23 cellular contexts compared by ENCODE assay signal in the genomic region with DNA sequence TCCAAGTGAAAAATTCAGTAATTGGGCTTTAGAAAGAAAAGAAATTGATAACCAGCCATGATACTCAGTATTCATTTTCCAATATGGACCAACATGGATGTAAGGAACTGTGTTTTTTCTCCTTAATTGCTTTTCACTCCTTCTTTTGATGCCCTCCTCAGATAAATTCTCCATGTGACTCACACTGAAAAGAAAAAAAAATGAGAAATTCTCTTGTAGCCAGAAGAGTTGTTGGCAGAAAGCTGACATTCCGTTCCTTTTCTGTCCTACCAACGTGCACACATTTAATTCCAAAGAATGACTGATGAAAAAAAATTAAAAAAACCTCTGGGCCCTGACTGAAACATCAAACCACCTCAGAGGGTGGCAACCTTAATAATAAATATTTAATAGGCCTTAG.
DNase-seq lines count a peak whose midpoint lies in the region; ATAC-seq, FAIRE-seq and TF ChIP-seq lines count a peak whose summit lies in the region.
"Had no signal": no experiment of that assay in that cellular context is flagged by ENCODE, and none has a peak within 500 bp of the region (broad histone marks: within the 10 kb centered on the region; RNA-seq: fewer than 3 reads in every experiment).

No MANE protein-coding gene starts in this region.

- FAIRE-seq in GM12891 (lab: Jason Lieb, UNC) = no peak

- TF ChIP-seq POLR2A in GM12891 (IDR thresholded peaks at IDR 0.05; ENCODE audit: low read depth, low read length) = no peak
- TF ChIP-seq POLR2A in gastrocnemius medialis (IDR thresholded peaks at IDR 0.05) = no peak

- intact Hi-C loops in gastrocnemius medialis (cut with DNase I; ENCODE audit: low total_unique reads) = loop anchor here (10.0 kb wide), 1 partner anchor 58 kb away; no protein-coding TSS in a partner anchor

- in situ Hi-C loops in gastrocnemius medialis (cut with MboI; ENCODE audit: low sequenced_read_pairs in 4 of 4) = no loop called here

- H3K4me1 ChIP-seq in thoracic aorta (ENCODE audit: control insufficient read depth in 1 of 2, low read depth in 2 of 2) = peaks cover 9 to 44% of the 10 kb centered on the region in 2 donors
- H3K4me1 ChIP-seq in CD8-positive, alpha-beta memory T cell (ENCODE audit: insufficient read depth, low read length) = no peaks in the 10 kb centered on the region
- no peaks in the 10 kb centered on the region for H3K4me1 ChIP-seq in gastrocnemius medialis
- H3K4me1 ChIP-seq: foreskin keratinocyte, upper lobe of right lung had no signal

- peak overlapping the region; percentile 61 to 72 for H3K27ac ChIP-seq in thoracic aorta
- no peak overlapping the region for H3K27ac ChIP-seq in CD8-positive, alpha-beta memory T cell (ENCODE audit: low read depth, low read length)
- peak overlapping the region in 1 of 4 donors; percentile 14 for H3K27ac ChIP-seq in gastrocnemius medialis
- H3K27ac ChIP-seq: foreskin keratinocyte, upper lobe of right lung had no signal

- DNase-seq in GM04504 (ENCODE audit: low read depth) (peak; percentile 43), astrocyte of the hippocampus (ENCODE audit: low read depth, low spot score) (peak; percentile 73), fibroblast of the conjunctiva (ENCODE audit: low read depth) (peak; percentile 56), thoracic aorta (ENCODE audit: low spot score) (no peak), GM12891 (ENCODE audit: insufficient read length, low spot score) (no peak), gastrocnemius medialis (no peak), activated T-cell treated with anti-CD3 and anti-CD28 coated beads for 4 hours (no peak)
- DNase-seq in CD8-positive, alpha-beta memory T cell = no peak
- DNase-seq: activated CD4-positive, alpha-beta memory T cell treated with anti-CD3 and anti-CD28 coated beads for 36 hours; activated T-cell treated with anti-CD3 and anti-CD28 coated beads, Interleukin-2, amount 50 U/mL, for 4 hours; caudate nucleus; COR-L47; effector CD4-positive, alpha-beta T cell; foreskin keratinocyte; KBM-7; NCI-H1092 treated with DMSO at 0.1 percent for 48 hours; retina; SHP77; stimulated activated CD4-positive, alpha-beta T cell treated with anti-CD3 and anti-CD28 coated beads, Interleukin-15, amount 100 ng/mL, for 24 hours; stimulated activated naive CD4-positive, alpha-beta T cell treated with Interleukin-2 at 50 U/mL for 16 hours; upper lobe of right lung had no signal

- H3K27me3 Mint-ChIP-seq in CD8-positive, alpha-beta memory T cell = peaks cover 0 to 3% of the 10 kb centered on the region in 2 donors
- H3K27me3 Mint-ChIP-seq: activated CD4-positive, alpha-beta memory T cell treated with anti-CD3 and anti-CD28 coated beads for 36 hours had no signal

- H3K27me3 ChIP-seq in thoracic aorta (replicated peaks; ENCODE audit: insufficient read depth) (no peaks in the 10 kb centered on the region), gastrocnemius medialis (no peaks in the 10 kb centered on the region)
- H3K27me3 ChIP-seq in CD8-positive, alpha-beta memory T cell (ENCODE audit: insufficient read depth, low read length, poor library complexity, severe bottlenecking) = no peaks in the 10 kb centered on the region
- H3K27me3 ChIP-seq: foreskin keratinocyte, upper lobe of right lung had no signal

- TF ChIP-seq CTCF in thoracic aorta (IDR thresholded peaks at IDR 0.05) = no peak
- TF ChIP-seq CTCF in gastrocnemius medialis (IDR thresholded peaks at IDR 0.05 in 4 of 5, conservative IDR thresholded peaks at IDR 0.05 in 1 of 5) = no peak

- H3K4me3 Mint-ChIP-seq in CD8-positive, alpha-beta memory T cell = no peak overlapping the region
- H3K4me3 Mint-ChIP-seq: activated CD4-positive, alpha-beta memory T cell treated with anti-CD3 and anti-CD28 coated beads for 36 hours; activated T-cell treated with anti-CD3 and anti-CD28 coated beads, Interleukin-2, amount 50 U/mL, for 4 hours had no signal

- H3K36me3 ChIP-seq in thoracic aorta (no peaks in the 10 kb centered on the region), gastrocnemius medialis (no peaks in the 10 kb centered on the region)
- no peaks in the 10 kb centered on the region for H3K36me3 ChIP-seq in CD8-positive, alpha-beta memory T cell (ENCODE audit: insufficient read depth, low read length)
- H3K36me3 ChIP-seq: upper lobe of right lung had no signal

- CTCF ChIA-PET in CD8-positive, alpha-beta memory T cell (lab: Charles Lee) = no interaction called here

- H3K27ac Mint-ChIP-seq in CD8-positive, alpha-beta memory T cell = no peak overlapping the region
- H3K27ac Mint-ChIP-seq: activated CD4-positive, alpha-beta memory T cell treated with anti-CD3 and anti-CD28 coated beads for 36 hours; activated naive CD4-positive, alpha-beta T cell treated with anti-CD3 and anti-CD28 coated beads, Interleukin-2, amount 50 U/mL, for 72 hours had no signal

- POLR2A ChIA-PET in CD8-positive, alpha-beta memory T cell (lab: Charles Lee) = no interaction called here

- ATAC-seq in thoracic aorta (ENCODE audit: insufficient number of reproducible peaks, low FRiP score, low read depth) (peak; percentile 72), gastrocnemius medialis (no peak)
- ATAC-seq: activated naive CD4-positive, alpha-beta T cell treated with anti-CD3 and anti-CD28 coated beads, Interleukin-2, amount 50 U/mL, for 72 hours; activated T-cell treated with anti-CD3 and anti-CD28 coated beads, Interleukin-2, amount 50 U/mL, for 4 hours; foreskin keratinocyte; HCT116 had no signal

- H3K9me3 Mint-ChIP-seq in CD8-positive, alpha-beta memory T cell = no peaks in the 10 kb centered on the region
- H3K9me3 Mint-ChIP-seq: activated CD4-positive, alpha-beta memory T cell treated with anti-CD3 and anti-CD28 coated beads for 36 hours; activated naive CD4-positive, alpha-beta T cell treated with anti-CD3 and anti-CD28 coated beads, Interleukin-2, amount 50 U/mL, for 72 hours; activated T-cell treated with anti-CD3 and anti-CD28 coated beads, Interleukin-2, amount 50 U/mL, for 4 hours had no signal

- H3K9me3 ChIP-seq in thoracic aorta (no peaks in the 10 kb centered on the region), gastrocnemius medialis (no peaks in the 10 kb centered on the region)
- no peaks in the 10 kb centered on the region for H3K9me3 ChIP-seq in CD8-positive, alpha-beta memory T cell (ENCODE audit: low read length)
- H3K9me3 ChIP-seq: upper lobe of right lung had no signal

- no peaks in the 10 kb centered on the region for H3K4me1 Mint-ChIP-seq in CD8-positive, alpha-beta memory T cell

- H3K4me3 ChIP-seq in thoracic aorta = no peak overlapping the region
- H3K4me3 ChIP-seq in CD8-positive, alpha-beta memory T cell (ENCODE audit: low read length) = no peak overlapping the region
- no peak overlapping the region for H3K4me3 ChIP-seq in gastrocnemius medialis
- H3K4me3 ChIP-seq: upper lobe of right lung had no signal

- no peaks in the 10 kb centered on the region for H3K36me3 Mint-ChIP-seq in CD8-positive, alpha-beta memory T cell
- H3K36me3 Mint-ChIP-seq: activated CD4-positive, alpha-beta memory T cell treated with anti-CD3 and anti-CD28 coated beads for 36 hours; activated naive CD4-positive, alpha-beta T cell treated with anti-CD3 and anti-CD28 coated beads, Interleukin-2, amount 50 U/mL, for 72 hours had no signal

TF ChIP-seq in GM12891, 5 proteins besides CTCF, POLR2A, EP300 and RAD21:
- TF ChIP-seq TAF1 (IDR thresholded peaks at IDR 0.05; ENCODE audit: low read depth, low read length) (no peak), PAX5 (IDR thresholded peaks at IDR 0.05; ENCODE audit: insufficient read depth, low read length, severe bottlenecking) (no peak), POLR2AphosphoS5 (IDR thresholded peaks at IDR 0.05; ENCODE audit: low read depth, low read length) (no peak), SPI1 (IDR thresholded peaks at IDR 0.05; ENCODE audit: low read depth, low read length) (no peak), POU2F2 (IDR thresholded peaks at IDR 0.05; ENCODE audit: low read depth, low read length) (no peak)

Comparison
In these comparisons a context has a peak if more than half of its experiments do, and no peak if none do; other contexts are left out.
1. DNase-seq: peak in GM04504 (single experiment), astrocyte of the hippocampus (single experiment) and fibroblast of the conjunctiva (single experiment); none in thoracic aorta (single experiment), GM12891 (single experiment), CD8-positive, alpha-beta memory T cell (0 of 5), gastrocnemius medialis (0 of 2) and activated T-cell treated with anti-CD3 and anti-CD28 coated beads for 4 hours (single experiment).